In the genomic region with DNA sequence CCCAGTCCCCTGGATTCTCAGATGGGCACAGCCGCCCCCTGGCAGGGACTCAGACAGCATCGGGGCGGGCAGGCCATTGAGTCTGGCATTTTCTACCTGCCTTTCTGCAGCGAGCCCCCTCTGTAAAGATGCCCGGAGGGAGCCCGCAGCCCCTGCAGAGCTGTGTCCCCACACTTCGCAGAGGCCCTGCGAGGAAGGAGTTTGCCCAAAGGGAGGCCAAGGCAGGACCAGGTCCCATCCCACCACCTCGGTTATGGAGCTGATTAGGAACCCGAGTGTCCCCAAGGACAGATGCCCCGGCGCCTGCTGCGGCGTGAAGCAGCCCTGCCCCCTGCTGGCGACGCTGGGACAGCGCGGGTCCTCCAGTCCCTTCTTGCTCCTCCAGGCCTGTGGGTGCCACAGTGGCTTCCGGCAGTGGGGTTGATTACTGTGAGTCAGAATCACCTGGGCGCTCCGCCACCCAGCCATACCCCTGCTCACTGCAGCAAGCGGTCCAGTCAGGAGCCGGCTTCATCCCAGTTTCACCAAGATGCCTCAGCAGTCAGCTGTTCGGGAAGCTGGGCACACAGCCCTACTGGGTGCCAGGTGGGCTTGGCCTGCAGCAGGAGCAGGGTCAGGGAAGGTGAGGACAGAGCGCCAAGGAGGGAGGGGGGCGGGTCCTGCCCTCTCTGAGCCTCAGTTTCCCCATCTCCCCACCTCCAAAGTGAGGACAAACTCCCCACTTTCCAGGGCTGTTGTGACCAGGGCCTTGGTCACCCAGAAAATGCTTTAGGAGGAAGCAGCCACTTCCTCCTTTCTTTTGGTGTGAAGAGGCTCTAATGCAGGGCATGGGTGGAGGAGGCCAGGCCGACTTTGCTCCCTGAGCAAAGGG, we compare ENCODE assay signal across 8 cellular contexts.
DNase-seq lines count a peak whose midpoint lies in the region; ATAC-seq and TF ChIP-seq lines count a peak whose summit lies in the region.

No MANE protein-coding gene starts in this region.

- 0 out of 2 replicates have a peak, but pooled peaks cover 2% of the 10 kb centered on the region for H3K36me3 Mint-ChIP-seq in WTC11
- peaks cover 56% of the 10 kb centered on the region for H3K36me3 Mint-ChIP-seq in MCF 10A (ENCODE audit: insufficient read depth, unreplicated experiment)

- no peak overlapping the region for H3K4me3 Mint-ChIP-seq in WTC11
- H3K4me3 Mint-ChIP-seq in MCF 10A (ENCODE audit: unreplicated experiment), result no peak overlapping the region

- H3K27ac Mint-ChIP-seq in WTC11 (no peak overlapping the region), MCF 10A (ENCODE audit: low read depth, unreplicated experiment) (no peak overlapping the region)

- H3K4me3 ChIP-seq in GM12865 (ENCODE audit: low read depth, low read length), result no peak overlapping the region

- TF ChIP-seq CTCF in GM12865 (IDR thresholded peaks at IDR 0.05; ENCODE audit: insufficient read depth, low read depth, low read length, missing control alignments) (peak; percentile 99), WTC11 (IDR thresholded peaks at IDR 0.05) (peak; percentile 80), MCF 10A (IDR thresholded peaks at IDR 0.05; ENCODE audit: unreplicated experiment) (peak; percentile 97)

- H3K4me1 Mint-ChIP-seq in WTC11 (no peaks in the 10 kb centered on the region), MCF 10A (ENCODE audit: insufficient read depth, unreplicated experiment) (peaks cover 12% of the 10 kb centered on the region)

- H3K27me3 Mint-ChIP-seq in WTC11 (ENCODE audit: low read depth) (no peaks in the 10 kb centered on the region; the same call in 1 of the 2 replicates), MCF 10A (ENCODE audit: insufficient read depth, unreplicated experiment) (no peaks in the 10 kb centered on the region)

- CTCF ChIA-PET in WTC11 (lab: Charles Lee) (interaction anchor here (0.6 to 2.3 kb wide), 43 partner anchors 9 to 896 kb away, joined by 3 to 54 read pairs (median 4); no protein-coding TSS in a partner anchor), MCF 10A (lab: Yijun Ruan, JAX) (interaction anchor here (0.5 to 2.5 kb wide), 22 partner anchors 10 to 381 kb away, joined by 3 to 45 read pairs (median 4); a partner anchor contains a TSS)

- DNase-seq in GM12865 (ENCODE audit: low read depth), result peak; percentile 90
- peak; percentile 86 for DNase-seq in NCI-H2171 (lab: John Stamatoyannopoulos, UW)
- peak; percentile 83 for DNase-seq in WTC11 (ENCODE audit: low spot score)
- DNase-seq in MCF 10A (ENCODE audit: unreplicated experiment), result peak; percentile 95
- DNase-seq in iris pigment epithelial cell (ENCODE audit: low read depth), result peak; percentile 85
- DNase-seq in stimulated activated CD4-positive, alpha-beta T cell treated with anti-CD3 and anti-CD28 coated beads, Interleukin-12 subunit alpha, Interleukin-12 subunit beta, amount 100 ng/mL, for 4 hours, result peak; percentile 81

- intact Hi-C loops in MCF 10A (cut with micrococcal nuclease), result loop anchor here (1.0 to 5.0 kb wide), 4 partner anchors 86 to 273 kb away; no protein-coding TSS in a partner anchor

- POLR2A ChIA-PET in WTC11 (lab: Charles Lee), result interaction anchor here (0.6 kb wide), 1 partner anchor 273 kb away, joined by 3 read pairs; no protein-coding TSS in a partner anchor
- POLR2A ChIA-PET in MCF 10A (lab: Yijun Ruan, JAX), result interaction anchor here (0.5 to 2.5 kb wide), 19 partner anchors 9 to 309 kb away, joined by 3 to 11 read pairs (median 4); a partner anchor contains a TSS

- ATAC-seq in HG02973 (IDR thresholded peaks at IDR 0.05; ENCODE audit: unreplicated experiment), result peak; percentile 87
- peak; percentile 83 for ATAC-seq in WTC11
- ATAC-seq in HG03039 (IDR thresholded peaks at IDR 0.05; ENCODE audit: unreplicated experiment), result no peak

- H3K9me3 Mint-ChIP-seq in WTC11 (peaks cover 12% of the 10 kb centered on the region), MCF 10A (ENCODE audit: unreplicated experiment) (no peaks in the 10 kb centered on the region)

- no TSS peak for BruUV-seq in MCF 10A (replicated peaks; lab: Mats Ljungman, UMichigan)

TF ChIP-seq in WTC11, 78 proteins besides CTCF, POLR2A, EP300 and RAD21:
- no peak for TF ChIP-seq ZNF396 (CRISPR knock-in tag; IDR thresholded peaks at IDR 0.05; ENCODE audit: borderline replicate concordance)
- TF ChIP-seq, protein P1, sequence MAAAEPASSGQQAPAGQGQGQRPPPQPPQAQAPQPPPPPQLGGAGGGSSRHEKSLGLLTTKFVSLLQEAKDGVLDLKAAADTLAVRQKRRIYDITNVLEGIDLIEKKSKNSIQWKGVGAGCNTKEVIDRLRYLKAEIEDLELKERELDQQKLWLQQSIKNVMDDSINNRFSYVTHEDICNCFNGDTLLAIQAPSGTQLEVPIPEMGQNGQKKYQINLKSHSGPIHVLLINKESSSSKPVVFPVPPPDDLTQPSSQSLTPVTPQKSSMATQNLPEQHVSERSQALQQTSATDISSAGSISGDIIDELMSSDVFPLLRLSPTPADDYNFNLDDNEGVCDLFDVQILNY (CRISPR knock-in tag; IDR thresholded peaks at IDR 0.05), result 0 out of 2 replicates have a peak, but pooled peaks have one; percentile 34
- TF ChIP-seq ELF4 (CRISPR knock-in tag; IDR thresholded peaks at IDR 0.05; ENCODE audit: low read depth), result no peak
- TF ChIP-seq KAT7 (CRISPR knock-in tag; IDR thresholded peaks at IDR 0.05; ENCODE audit: borderline replicate concordance), result no peak
- TF ChIP-seq TEAD1 (CRISPR knock-in tag; IDR thresholded peaks at IDR 0.05), result peak; percentile 50; the same call in 1 of the 2 replicates
- TF ChIP-seq, protein P2, sequence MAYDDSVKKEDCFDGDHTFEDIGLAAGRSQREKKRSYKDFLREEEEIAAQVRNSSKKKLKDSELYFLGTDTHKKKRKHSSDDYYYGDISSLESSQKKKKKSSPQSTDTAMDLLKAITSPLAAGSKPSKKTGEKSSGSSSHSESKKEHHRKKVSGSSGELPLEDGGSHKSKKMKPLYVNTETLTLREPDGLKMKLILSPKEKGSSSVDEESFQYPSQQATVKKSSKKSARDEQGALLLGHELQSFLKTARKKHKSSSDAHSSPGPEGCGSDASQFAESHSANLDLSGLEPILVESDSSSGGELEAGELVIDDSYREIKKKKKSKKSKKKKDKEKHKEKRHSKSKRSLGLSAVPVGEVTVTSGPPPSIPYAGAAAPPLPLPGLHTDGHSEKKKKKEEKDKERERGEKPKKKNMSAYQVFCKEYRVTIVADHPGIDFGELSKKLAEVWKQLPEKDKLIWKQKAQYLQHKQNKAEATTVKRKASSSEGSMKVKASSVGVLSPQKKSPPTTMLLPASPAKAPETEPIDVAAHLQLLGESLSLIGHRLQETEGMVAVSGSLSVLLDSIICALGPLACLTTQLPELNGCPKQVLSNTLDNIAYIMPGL (CRISPR knock-in tag; IDR thresholded peaks at IDR 0.05), result 0 out of 2 replicates have a peak, but pooled peaks have one; percentile 53
